9 cellular contexts compared by ENCODE assay signal in genomic region chr14:75515631-75515999, GRCh38. TPM values are rescaled to one million over a fixed set of nuclear protein-coding genes. Genes with fewer than 3 reads are reported as not detected.
DNase-seq lines count a peak whose midpoint lies in the region; ATAC-seq and TF ChIP-seq lines count a peak whose summit lies in the region.
"Had no signal": no experiment of that assay in that cellular context is flagged by ENCODE, and none has a peak within 500 bp of the region (broad histone marks: within the 10 kb centered on the region; RNA-seq: fewer than 3 reads in every experiment).

No MANE protein-coding gene starts in this region.

- peaks cover 0 to 6% of the 10 kb centered on the region in 2 donors for H3K9me3 Mint-ChIP-seq in effector memory CD8-positive, alpha-beta T cell

- DNase-seq in Ammon's horn (ENCODE audit: low spot score) (peak; percentile 37), HL-60 (ENCODE audit: low read depth in 1 of 2, low spot score in 1 of 2) (peak in 1 of 2 experiments; percentile 43), NCI-H146 treated with DMSO at 0.1 percent for 48 hours (lab: John Stamatoyannopoulos, UW; ENCODE audit: unreplicated experiment) (no peak), NCI-H1436 (lab: John Stamatoyannopoulos, UW) (no peak), DMS53 treated with DMSO at 0.1 percent for 48 hours (lab: John Stamatoyannopoulos, UW; ENCODE audit: unreplicated experiment) (no peak)
- no peak for DNase-seq in effector memory CD8-positive, alpha-beta T cell

- no peaks in the 10 kb centered on the region for H3K27me3 ChIP-seq in HL-60 (ENCODE audit: insufficient read depth, poor library complexity, severe bottlenecking)

- peaks cover 22 to 38% of the 10 kb centered on the region in 2 donors for H3K4me1 Mint-ChIP-seq in effector memory CD8-positive, alpha-beta T cell (ENCODE audit: low read depth in 2 of 2)
- H3K4me1 Mint-ChIP-seq: nephron had no signal

- H3K27ac Mint-ChIP-seq in effector memory CD8-positive, alpha-beta T cell, result peak overlapping the region; percentile 92 to 96
- H3K27ac Mint-ChIP-seq: nephron had no signal

- peak; percentile 38 for ATAC-seq in GM19372 (IDR thresholded peaks at IDR 0.05; ENCODE audit: low read depth, unreplicated experiment)
- peak; percentile 31 for ATAC-seq in effector memory CD8-positive, alpha-beta T cell (replicated peaks)

- H3K4me3 ChIP-seq in HL-60 (replicated peaks; ENCODE audit: insufficient read depth, low read length), result peak overlapping the region; percentile 29; the same call in 1 of the 2 replicates

- H3K27me3 Mint-ChIP-seq in effector memory CD8-positive, alpha-beta T cell, result no peaks in the 10 kb centered on the region

- H3K36me3 Mint-ChIP-seq in effector memory CD8-positive, alpha-beta T cell (ENCODE audit: insufficient read depth), result peaks cover 7% of the 10 kb centered on the region

- no peak for TF ChIP-seq CTCF in HL-60 (IDR thresholded peaks at IDR 0.05; ENCODE audit: insufficient read depth, low read length)

- peak overlapping the region; percentile 83 to 85 for H3K4me3 Mint-ChIP-seq in effector memory CD8-positive, alpha-beta T cell
- H3K4me3 Mint-ChIP-seq: nephron had no signal

- H3K27ac ChIP-seq in HL-60 (replicated peaks), result peak overlapping the region; percentile 55
- peak overlapping the region; percentile 23 for H3K27ac ChIP-seq in temporal lobe (ENCODE audit: low read depth, low read length)

RNA-seq across cellular contexts. Expression of gene BATF, which starts 6.7 kb away (rescaled TPM):
- total RNA-seq in temporal lobe, result not detected
